Comparison of ENCODE assay signal across 1 cellular context in genomic region chr1:200890818-200891773, GRCh38.
A peak's percentile ranks its signal among the peaks of the same experiment; 100 is the strongest.
TF ChIP-seq lines count a peak whose summit lies in the region.

No MANE protein-coding gene starts in this region.

TF ChIP-seq in HepG2, 621 proteins besides CTCF, POLR2A, EP300 and RAD21 (continued from another document and continues in another):
- TF ChIP-seq TFDP2 (CRISPR knock-in tag; IDR thresholded peaks at IDR 0.05) (peak; percentile 62), YY1 (IDR thresholded peaks at IDR 0.05; ENCODE audit: insufficient read depth, insufficient replicate concordance, low read depth, low read length) (peak; percentile 28), ZNF451 (CRISPR knock-in tag; IDR thresholded peaks at IDR 0.05) (0 out of 2 replicates have a peak, but pooled peaks have one; percentile 9), ZNF556 (CRISPR knock-in tag; IDR thresholded peaks at IDR 0.05; ENCODE audit: borderline replicate concordance) (no peak), CHD4 (IDR thresholded peaks at IDR 0.05; ENCODE audit: borderline replicate concordance, low read length) (0 out of 2 replicates have a peak, but pooled peaks have one; percentile 27), HNRNPLL (IDR thresholded peaks at IDR 0.05; ENCODE audit: low read depth, low read length, poor library complexity, severe bottlenecking) (peak; percentile 45), ZNF34 (CRISPR knock-in tag; IDR thresholded peaks at IDR 0.05; ENCODE audit: borderline replicate concordance) (0 out of 2 replicates have a peak, but pooled peaks have one; percentile 21), SYNCRIP (IDR thresholded peaks at IDR 0.05; ENCODE audit: insufficient read depth, low read depth, low read length) (no peak), ZNF430 (CRISPR knock-in tag; IDR thresholded peaks at IDR 0.05) (no peak), MTF2 (CRISPR knock-in tag; IDR thresholded peaks at IDR 0.05; ENCODE audit: borderline replicate concordance) (no peak), AFF4 (CRISPR knock-in tag; IDR thresholded peaks at IDR 0.05) (no peak), ZSCAN31 (CRISPR knock-in tag; IDR thresholded peaks at IDR 0.05; ENCODE audit: low read depth) (peak; percentile 63; the same call in 1 of the 2 replicates), ZSCAN12 (CRISPR knock-in tag; IDR thresholded peaks at IDR 0.05) (0 out of 2 replicates have a peak, but pooled peaks have one; percentile 51), ZBTB20 (CRISPR knock-in tag; IDR thresholded peaks at IDR 0.05; ENCODE audit: borderline replicate concordance, low read depth) (no peak), FUBP1 (CRISPR knock-in tag; IDR thresholded peaks at IDR 0.05; ENCODE audit: borderline replicate concordance) (no peak), RNF2 (conservative IDR thresholded peaks at IDR 0.05; ENCODE audit: low read depth) (0 out of 2 replicates have a peak, but pooled peaks have one; percentile 7), ATF4 (CRISPR knock-in tag; IDR thresholded peaks at IDR 0.05) (peak in 1 of 2 experiments; percentile 32; a peak in 1 of 4 replicates), ZFX (CRISPR knock-in tag; IDR thresholded peaks at IDR 0.05; ENCODE audit: low read depth) (peak; percentile 80), NFKB2 (CRISPR knock-in tag; IDR thresholded peaks at IDR 0.05; ENCODE audit: borderline replicate concordance) (peak; percentile 54; the same call in 1 of the 2 replicates), MTERF4 (CRISPR knock-in tag; IDR thresholded peaks at IDR 0.05) (0 out of 2 replicates have a peak, but pooled peaks have one; percentile 41), PRDM15 (CRISPR knock-in tag; IDR thresholded peaks at IDR 0.05) (0 out of 2 replicates have a peak, but pooled peaks have one; percentile 13), SP140L (CRISPR knock-in tag; IDR thresholded peaks at IDR 0.05; ENCODE audit: borderline replicate concordance) (no peak), HOXA7 (CRISPR knock-in tag; IDR thresholded peaks at IDR 0.05) (no peak), NR2C2 (CRISPR knock-in tag; IDR thresholded peaks at IDR 0.05; ENCODE audit: borderline replicate concordance) (peak; percentile 60), PCBP1 (IDR thresholded peaks at IDR 0.05; ENCODE audit: borderline replicate concordance, low read depth, low read length) (0 out of 2 replicates have a peak, but pooled peaks have one; percentile 56), E2F2 (CRISPR knock-in tag; IDR thresholded peaks at IDR 0.05; ENCODE audit: borderline replicate concordance) (no peak), ZMYM3 (CRISPR knock-in tag; IDR thresholded peaks at IDR 0.05) (peak; percentile 95), ESRRA (CRISPR knock-in tag; IDR thresholded peaks at IDR 0.05; ENCODE audit: low read depth) (0 out of 2 replicates have a peak, but pooled peaks have one; percentile 27), ZNF510 (CRISPR knock-in tag; IDR thresholded peaks at IDR 0.05; ENCODE audit: low read depth) (0 out of 2 replicates have a peak, but pooled peaks have one; percentile 37), MYNN (CRISPR knock-in tag; IDR thresholded peaks at IDR 0.05; ENCODE audit: low read depth) (0 out of 2 replicates have a peak, but pooled peaks have one; percentile 19), ZGPAT (CRISPR knock-in tag; IDR thresholded peaks at IDR 0.05) (peak; percentile 56), ZNF724P (CRISPR knock-in tag; IDR thresholded peaks at IDR 0.05; ENCODE audit: borderline replicate concordance) (0 out of 2 replicates have a peak, but pooled peaks have one; percentile 11), KMT2A (CRISPR knock-in tag; IDR thresholded peaks at IDR 0.05) (peak; percentile 24; the same call in 1 of the 2 replicates), KDM1A (CRISPR knock-in tag; IDR thresholded peaks at IDR 0.05) (peak; percentile 60; the same call in 1 of the 2 replicates), E2F5 (CRISPR knock-in tag; conservative IDR thresholded peaks at IDR 0.05) (peak; percentile 42; the same call in 1 of the 2 replicates), HBP1 (CRISPR knock-in tag; IDR thresholded peaks at IDR 0.05; ENCODE audit: low read depth) (no peak), DNMT1 (CRISPR knock-in tag; IDR thresholded peaks at IDR 0.05) (peak; percentile 67), SAP130 (CRISPR knock-in tag; IDR thresholded peaks at IDR 0.05; ENCODE audit: low read depth) (peak; percentile 43; the same call in 1 of the 2 replicates), ZNF740 (CRISPR knock-in tag; IDR thresholded peaks at IDR 0.05) (peak; percentile 28; the same call in 1 of the 2 replicates), EEA1 (CRISPR knock-in tag; IDR thresholded peaks at IDR 0.05; ENCODE audit: borderline replicate concordance) (0 out of 2 replicates have a peak, but pooled peaks have one; percentile 25), ZC3H13 (CRISPR knock-in tag; IDR thresholded peaks at IDR 0.05) (0 out of 2 replicates have a peak, but pooled peaks have one; percentile 26)
